21 cellular contexts compared by ENCODE assay signal in the genomic region with DNA sequence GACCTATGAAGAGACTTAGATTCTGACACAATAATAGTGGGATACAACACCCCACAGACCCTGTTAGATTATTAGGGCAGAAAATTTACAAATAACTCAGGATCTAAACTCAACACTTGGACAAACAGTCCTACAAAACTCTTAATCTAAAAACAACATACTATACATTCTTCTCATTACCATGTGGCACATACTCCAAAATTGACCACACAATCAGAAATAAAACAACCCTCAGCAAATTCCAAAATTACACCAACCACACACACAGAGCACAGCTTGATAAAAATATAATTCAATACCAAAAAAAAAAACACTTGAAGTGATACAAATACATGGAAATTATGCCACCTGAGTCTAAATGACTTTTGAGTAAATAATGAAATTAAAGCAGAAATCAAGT.
"Had no signal": no experiment of that assay in that cellular context is flagged by ENCODE, and none has a peak within 500 bp of the region (broad histone marks: within the 10 kb centered on the region; RNA-seq: fewer than 3 reads in every experiment).

No MANE protein-coding gene starts in this region.

- H3K27me3 Mint-ChIP-seq: activated CD4-positive, alpha-beta memory T cell treated with anti-CD3 and anti-CD28 coated beads, Interleukin-2, amount 10 ng/mL, durations not matched to agents 7 days and 5 days; activated CD4-positive, alpha-beta T cell treated with anti-CD3 and anti-CD28 coated beads, Interleukin-2, amount 10 ng/mL, durations not matched to agents 24 days and 14 days; naive thymus-derived CD4-positive, alpha-beta T cell had no signal

- H3K4me1 Mint-ChIP-seq: activated CD4-positive, alpha-beta T cell treated with anti-CD3 and anti-CD28 coated beads, Interleukin-2, amount 10 ng/mL, durations not matched to agents 24 days and 14 days; neural crest cell had no signal

- ATAC-seq: activated CD4-positive, CD25-positive, alpha-beta regulatory T cell treated with anti-CD3 and anti-CD28 coated beads, Interleukin-2, amount 50 U/mL, for 24 hours; gastrocnemius medialis; heart right ventricle; lower lobe of right lung; naive thymus-derived CD4-positive, alpha-beta T cell; SK-N-SH treated with all-trans-retinoic acid at 6 μM for 48 hours; stimulated activated naive CD8-positive, alpha-beta T cell treated with anti-CD3 and anti-CD28 coated beads, Interleukin-15, Interleukin-2, amounts not matched to agents 100 U/mL and 50 U/mL, for 24 hours had no signal

- H3K9me3 ChIP-seq: breast epithelium, gastrocnemius medialis, lower lobe of right lung, sigmoid colon, tibial artery had no signal

- DNase-seq: activated CD4-positive, alpha-beta memory T cell treated with anti-CD3 and anti-CD28 coated beads, Interleukin-2, amount 10 ng/mL, durations not matched to agents 7 days and 5 days; activated CD4-positive, alpha-beta T cell treated with anti-CD3 and anti-CD28 coated beads, Interleukin-2, amount 10 ng/mL, durations not matched to agents 24 days and 14 days; activated effector memory CD4-positive, alpha-beta T cell treated with anti-CD3 and anti-CD28 coated beads, Interleukin-2, amount 50 U/mL, for 16 hours; activated naive CD4-positive, alpha-beta T cell treated with anti-CD3 and anti-CD28 coated beads, Interleukin-2, amount 50 U/mL, for 16 hours; activated T-cell treated with anti-CD3 and anti-CD28 coated beads for 4 hours; aorta; cortex of kidney; erythroblast; gastrocnemius medialis; heart right ventricle; lower lobe of right lung; naive thymus-derived CD4-positive, alpha-beta T cell; sigmoid colon; stimulated activated CD4-positive, alpha-beta T cell treated with anti-CD3 and anti-CD28 coated beads, Interleukin-4, amount 100 ng/mL, for 24 hours; stimulated activated naive CD8-positive, alpha-beta T cell treated with anti-CD3 and anti-CD28 coated beads, Interleukin-15, Interleukin-2, amounts not matched to agents 100 U/mL and 50 U/mL, for 24 hours; tibial artery had no signal

- H3K27ac ChIP-seq: breast epithelium, gastrocnemius medialis, lower lobe of right lung, sigmoid colon, tibial artery, VCaP had no signal

- H3K36me3 ChIP-seq: breast epithelium, gastrocnemius medialis had no signal

- H3K27ac Mint-ChIP-seq: activated CD4-positive, alpha-beta memory T cell treated with anti-CD3 and anti-CD28 coated beads, Interleukin-2, amount 10 ng/mL, durations not matched to agents 7 days and 5 days; activated CD4-positive, alpha-beta T cell treated with anti-CD3 and anti-CD28 coated beads, Interleukin-2, amount 10 ng/mL, durations not matched to agents 24 days and 14 days; naive thymus-derived CD4-positive, alpha-beta T cell had no signal

- H3K4me3 Mint-ChIP-seq: activated CD4-positive, alpha-beta memory T cell treated with anti-CD3 and anti-CD28 coated beads, Interleukin-2, amount 10 ng/mL, durations not matched to agents 7 days and 5 days; activated CD4-positive, alpha-beta T cell treated with anti-CD3 and anti-CD28 coated beads, Interleukin-2, amount 10 ng/mL, durations not matched to agents 24 days and 14 days; neural crest cell had no signal

- H3K4me1 ChIP-seq: breast epithelium had no signal

- H3K4me3 ChIP-seq: breast epithelium, gastrocnemius medialis, heart right ventricle, lower lobe of right lung, sigmoid colon, tibial artery had no signal

- H3K27me3 ChIP-seq: breast epithelium, gastrocnemius medialis, heart right ventricle, sigmoid colon, tibial artery had no signal
